19 cellular contexts compared by ENCODE assay signal in the genomic region with DNA sequence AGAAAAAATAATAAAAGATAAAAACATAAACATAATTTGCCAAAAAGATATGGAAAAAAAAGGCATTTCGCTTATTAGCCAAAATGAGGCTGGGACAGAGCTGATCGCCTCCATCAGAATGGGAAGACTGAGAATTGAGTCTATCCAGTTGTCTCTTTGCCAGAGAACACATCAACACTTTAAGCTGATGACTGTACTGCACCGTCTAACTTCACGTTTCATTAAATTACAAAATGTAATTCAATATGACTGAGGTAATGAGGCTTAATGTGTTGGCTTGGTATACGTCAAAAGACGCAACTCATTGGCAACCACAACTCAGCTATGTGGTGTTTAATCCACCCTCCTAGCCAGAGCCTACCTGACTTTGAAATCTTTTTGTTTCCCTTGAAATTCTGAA.
A peak's percentile ranks its signal among the peaks of the same experiment; 100 is the strongest.
DNase-seq lines count a peak whose midpoint lies in the region; ATAC-seq, FAIRE-seq and TF ChIP-seq lines count a peak whose summit lies in the region.
"Had no signal": no experiment of that assay in that cellular context is flagged by ENCODE, and none has a peak within 500 bp of the region (broad histone marks: within the 10 kb centered on the region; RNA-seq: fewer than 3 reads in every experiment).

No MANE protein-coding gene starts in this region.

- no peak for FAIRE-seq in bronchial epithelial cell (lab: Jason Lieb, UNC)
- FAIRE-seq: D721Med, GM19239 had no signal

- DNase-seq in NCI-H1092 treated with DMSO at 0.1 percent for 48 hours (lab: John Stamatoyannopoulos, UW) (peak; percentile 1), NCI-H1092 (lab: John Stamatoyannopoulos, UW) (no peak), NCI-H2107 treated with DMSO at 0.1 percent for 48 hours (lab: John Stamatoyannopoulos, UW; ENCODE audit: unreplicated experiment) (peak; percentile 31), bronchial epithelial cell (ENCODE audit: low read depth) (peak; percentile 41), iris pigment epithelial cell (ENCODE audit: low read depth) (peak; percentile 20), activated gamma-delta T cell (lab: John Stamatoyannopoulos, UW) (no peak)
- no peak for DNase-seq in activated effector memory CD4-positive, alpha-beta T cell treated with anti-CD3 and anti-CD28 coated beads, Interleukin-2, amount 50 U/mL, for 16 hours
- DNase-seq: 8988T; activated CD4-positive, alpha-beta T cell treated with anti-CD3 and anti-CD28 coated beads, Interleukin-2, amount 10 ng/mL, durations not matched to agents 24 days and 14 days; activated naive CD4-positive, alpha-beta T cell treated with anti-CD3 and anti-CD28 coated beads for 36 hours; activated T-cell treated with anti-CD3 and anti-CD28 coated beads, Interleukin-2, amount 50 U/mL, for 4 hours; amniotic stem cell; CD4-positive, CD25-positive, alpha-beta regulatory T cell; NCI-H146; RPMI8226; upper lobe of left lung had no signal

- H3K27me3 ChIP-seq in bronchial epithelial cell (ENCODE audit: control insufficient read depth, insufficient read depth, low read length): no peaks in the 10 kb centered on the region
- H3K27me3 ChIP-seq: upper lobe of left lung had no signal

- TF ChIP-seq CTCF in bronchial epithelial cell (IDR thresholded peaks at IDR 0.05; ENCODE audit: insufficient read depth, low read length, severe bottlenecking): no peak

- H3K4me3 ChIP-seq in bronchial epithelial cell (ENCODE audit: low read depth, low read length): no peak overlapping the region
- H3K4me3 ChIP-seq: upper lobe of left lung had no signal

- no peaks in the 10 kb centered on the region for H3K36me3 ChIP-seq in bronchial epithelial cell (ENCODE audit: control insufficient read depth, insufficient read depth, low read length)
- H3K36me3 ChIP-seq: upper lobe of left lung had no signal

- ATAC-seq in HG03108 (IDR thresholded peaks at IDR 0.05; ENCODE audit: unreplicated experiment): no peak
- ATAC-seq: activated T-cell treated with anti-CD3 and anti-CD28 coated beads, Interleukin-2, amount 50 U/mL, for 4 hours had no signal

Comparison
In these comparisons a context has a peak if more than half of its experiments do, and no peak if none do; other contexts are left out.
1. DNase-seq: peak in NCI-H1092 treated with DMSO at 0.1 percent for 48 hours (single experiment), NCI-H2107 treated with DMSO at 0.1 percent for 48 hours (single experiment), bronchial epithelial cell (single experiment) and iris pigment epithelial cell (single experiment); none in NCI-H1092 (single experiment), activated gamma-delta T cell (single experiment) and activated effector memory CD4-positive, alpha-beta T cell treated with anti-CD3 and anti-CD28 coated beads, Interleukin-2, amount 50 U/mL, for 16 hours (single experiment).